Comparison of ENCODE assay signal across 8 cellular contexts in the genomic region with DNA sequence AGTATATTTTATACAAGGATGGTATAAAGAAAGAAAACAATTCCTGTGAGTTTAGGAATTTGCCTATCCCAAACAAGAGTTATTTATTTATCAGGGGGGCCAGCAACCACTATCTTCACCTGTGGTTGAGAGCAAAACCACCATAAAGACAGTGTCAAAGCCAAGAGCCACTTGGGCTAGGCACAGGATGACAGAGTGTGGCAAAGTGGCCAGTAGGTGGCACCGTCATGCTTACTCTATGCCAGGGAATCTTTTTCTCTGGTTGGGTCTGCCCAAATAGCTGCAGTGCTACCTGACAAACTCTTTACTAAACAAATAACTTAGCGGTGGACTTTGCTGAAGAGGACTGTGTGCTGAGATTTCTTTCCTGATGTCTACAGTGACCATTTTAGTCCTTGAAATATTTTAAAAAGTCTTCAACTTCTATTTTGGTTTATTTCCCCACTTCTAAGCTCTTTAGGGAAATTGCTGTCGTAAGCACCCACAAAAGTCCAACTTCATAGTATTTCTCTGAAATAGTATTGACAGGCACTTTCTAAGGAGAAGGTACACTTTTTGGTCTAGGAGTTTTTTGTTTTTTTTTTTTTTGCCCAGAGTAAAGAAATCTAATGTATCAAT.
A peak's percentile ranks its signal among the peaks of the same experiment; 100 is the strongest.
DNase-seq lines count a peak whose midpoint lies in the region; ATAC-seq and TF ChIP-seq lines count a peak whose summit lies in the region.

No MANE protein-coding gene starts in this region.

- in situ Hi-C loops in GM23248 (cut with MboI): loop anchor here (25.0 kb wide), 1 partner anchor 1122 kb away; no protein-coding TSS in a partner anchor

- no peak overlapping the region for H3K4me3 ChIP-seq in GM06990 (replicated peaks; ENCODE audit: low read depth, low read length)
- no peak overlapping the region for H3K4me3 ChIP-seq in GM23248
- H3K4me3 ChIP-seq in SK-N-SH (ENCODE audit: low read depth in 2 of 2, low read length in 1 of 2): no peak overlapping the region; a peak in 1 of 4 replicates
- H3K4me3 ChIP-seq in cardiac muscle cell: no peak overlapping the region
- H3K4me3 ChIP-seq in psoas muscle: no peak overlapping the region

- H3K79me2 ChIP-seq in GM23248 (ENCODE audit: insufficient read depth): no peaks in the 10 kb centered on the region
- no peaks in the 10 kb centered on the region for H3K79me2 ChIP-seq in SK-N-SH (ENCODE audit: insufficient read depth)

- 46 to 47% methylated on average over 3 of the region's 3 CpGs for WGBS in GM23248 (ENCODE audit: low coverage in 1 of 2, low lambda C conversion rate in 2 of 2, missing lambda C conversion rate in 2 of 2), 2 experiments
- WGBS in SK-N-SH (ENCODE audit: low lambda C conversion rate): 44% methylated on average over 3 of the region's 3 CpGs
- 50 to 67% (median 58%) methylated on average over 3 of the region's 3 CpGs for WGBS in psoas muscle, 3 donors

- no peak overlapping the region for H2AFZ ChIP-seq in GM23248
- no peak overlapping the region for H2AFZ ChIP-seq in SK-N-SH (ENCODE audit: low read depth)

- DNase-seq in GM06990 (ENCODE audit: extremely low read depth, insufficient read length) (peak; percentile 27), GM23248 (peak; percentile 68), LHCN-M2 (ENCODE audit: low read depth) (peak; percentile 52), SK-N-SH (peak; percentile 46), cardiac muscle cell (ENCODE audit: low read depth in 1 of 2, low spot score in 1 of 2) (peak; percentile 80 to 83), psoas muscle (peak; percentile 50 to 67), 8988T (no peak)

- H3K4me1 ChIP-seq in GM23248 (ENCODE audit: insufficient read depth) (peaks cover 11% of the 10 kb centered on the region; the same call in 1 of the 2 replicates), SK-N-SH (ENCODE audit: control insufficient read depth in 1 of 2, insufficient read depth in 2 of 2, low read depth in 1 of 2, low read length in 1 of 2) (peaks cover 0 to 4% of the 10 kb centered on the region in 2 experiments; a peak in 1 of 4 replicates), cardiac muscle cell (ENCODE audit: low read depth) (peaks cover 8% of the 10 kb centered on the region), psoas muscle (no peaks in the 10 kb centered on the region)

- CTCF ChIA-PET in SK-N-SH (lab: Yijun Ruan, JAX): interaction anchor here (0.6 to 4.4 kb wide), 43 partner anchors 9 to 1399 kb away, joined by 3 to 29 read pairs (median 4); no protein-coding TSS in a partner anchor

- H3K27me3 Mint-ChIP-seq in activated naive CD4-positive, alpha-beta T cell treated with anti-CD3 and anti-CD28 coated beads, Interleukin-2, amount 50 U/mL, for 24 hours: no peaks in the 10 kb centered on the region

- H3K27ac Mint-ChIP-seq in activated naive CD4-positive, alpha-beta T cell treated with anti-CD3 and anti-CD28 coated beads, Interleukin-2, amount 50 U/mL, for 24 hours: peak overlapping the region; percentile 79

- ATAC-seq in psoas muscle: peak; percentile 62 to 93 (median 82)

- H3K9me2 ChIP-seq in GM23248 (ENCODE audit: insufficient read depth): no peaks in the 10 kb centered on the region
- no peaks in the 10 kb centered on the region for H3K9me2 ChIP-seq in SK-N-SH

- no peaks in the 10 kb centered on the region for H3K4me1 Mint-ChIP-seq in activated naive CD4-positive, alpha-beta T cell treated with anti-CD3 and anti-CD28 coated beads, Interleukin-2, amount 50 U/mL, for 24 hours

- H4K20me1 ChIP-seq in GM23248 (ENCODE audit: insufficient read depth) (no peaks in the 10 kb centered on the region), SK-N-SH (ENCODE audit: insufficient read depth) (no peaks in the 10 kb centered on the region)

- H3K36me3 ChIP-seq in GM06990 (ENCODE audit: control insufficient read depth, insufficient read depth, low read length) (no peaks in the 10 kb centered on the region), GM23248 (ENCODE audit: low read depth) (no peaks in the 10 kb centered on the region), SK-N-SH (replicated peaks in 1 of 2; ENCODE audit: control insufficient read depth in 1 of 2, insufficient read depth in 2 of 2, low read length in 1 of 2) (peaks cover 0 to 4% of the 10 kb centered on the region in 2 experiments), cardiac muscle cell (no peaks in the 10 kb centered on the region), psoas muscle (ENCODE audit: insufficient read depth in 1 of 2, low read depth in 1 of 2) (peaks cover 0 to 20% of the 10 kb centered on the region in 2 donors)

- TF ChIP-seq EP300 in SK-N-SH (IDR thresholded peaks at IDR 0.05; ENCODE audit: borderline replicate concordance in 1 of 2, low read depth in 1 of 2, low read length in 1 of 2): no peak

- H3K4me2 ChIP-seq in GM23248 (ENCODE audit: unreplicated experiment) (no peak overlapping the region), SK-N-SH (no peak overlapping the region)

- H3K27me3 ChIP-seq in GM06990 (replicated peaks; ENCODE audit: control insufficient read depth, insufficient read depth, low read length) (no peaks in the 10 kb centered on the region), GM23248 (replicated peaks; ENCODE audit: insufficient read depth) (no peaks in the 10 kb centered on the region), SK-N-SH (ENCODE audit: insufficient read depth) (no peaks in the 10 kb centered on the region), cardiac muscle cell (no peaks in the 10 kb centered on the region), psoas muscle (ENCODE audit: insufficient read depth in 3 of 3, low read length in 2 of 3) (no peaks in the 10 kb centered on the region)

- H3K9ac ChIP-seq in GM23248 (no peak overlapping the region), SK-N-SH (no peak overlapping the region)

- no peaks in the 10 kb centered on the region for H3K9me3 Mint-ChIP-seq in activated naive CD4-positive, alpha-beta T cell treated with anti-CD3 and anti-CD28 coated beads, Interleukin-2, amount 50 U/mL, for 24 hours

- intact Hi-C loops in psoas muscle (cut with DNase I): no loop called here

- POLR2A ChIA-PET in SK-N-SH (lab: Yijun Ruan, JAX): interaction anchor here (0.6 to 1.2 kb wide), 2 partner anchors 344 to 492 kb away, joined by 3 read pairs; no protein-coding TSS in a partner anchor

- TF ChIP-seq CTCF in GM06990 (IDR thresholded peaks at IDR 0.05; ENCODE audit: insufficient read depth, low read length, poor library complexity, severe bottlenecking) (peak; percentile 87), SK-N-SH (IDR thresholded peaks at IDR 0.05) (peak; percentile 90), cardiac muscle cell (IDR thresholded peaks at IDR 0.05; ENCODE audit: low read depth, low read length) (peak; percentile 85), psoas muscle (IDR thresholded peaks at IDR 0.05) (peak; percentile 68)

- H3F3A ChIP-seq in GM23248 (ENCODE audit: insufficient read depth): peaks cover 5% of the 10 kb centered on the region
- H3F3A ChIP-seq in SK-N-SH (replicated peaks; ENCODE audit: insufficient read depth): no peaks in the 10 kb centered on the region

- H3K9me3 ChIP-seq in GM23248 (ENCODE audit: low read depth): no peaks in the 10 kb centered on the region
- H3K9me3 ChIP-seq in SK-N-SH: no peaks in the 10 kb centered on the region
- no peaks in the 10 kb centered on the region for H3K9me3 ChIP-seq in cardiac muscle cell (ENCODE audit: low read depth)
- no peaks in the 10 kb centered on the region for H3K9me3 ChIP-seq in psoas muscle

- TF ChIP-seq RAD21 in SK-N-SH (IDR thresholded peaks at IDR 0.05; ENCODE audit: low read length): peak; percentile 88

- H3K27ac ChIP-seq in GM23248: no peak overlapping the region
- H3K27ac ChIP-seq in SK-N-SH (ENCODE audit: low read depth in 2 of 2, low read length in 1 of 2): no peak overlapping the region
- H3K27ac ChIP-seq in cardiac muscle cell: no peak overlapping the region
- no peak overlapping the region for H3K27ac ChIP-seq in psoas muscle

- H3K36me3 Mint-ChIP-seq in activated naive CD4-positive, alpha-beta T cell treated with anti-CD3 and anti-CD28 coated beads, Interleukin-2, amount 50 U/mL, for 24 hours: peaks cover 9% of the 10 kb centered on the region

- H3K4me3 Mint-ChIP-seq in activated naive CD4-positive, alpha-beta T cell treated with anti-CD3 and anti-CD28 coated beads, Interleukin-2, amount 50 U/mL, for 24 hours: no peak overlapping the region

TF ChIP-seq in SK-N-SH, 30 proteins besides CTCF, POLR2A, EP300 and RAD21:
- TF ChIP-seq, protein P1, sequence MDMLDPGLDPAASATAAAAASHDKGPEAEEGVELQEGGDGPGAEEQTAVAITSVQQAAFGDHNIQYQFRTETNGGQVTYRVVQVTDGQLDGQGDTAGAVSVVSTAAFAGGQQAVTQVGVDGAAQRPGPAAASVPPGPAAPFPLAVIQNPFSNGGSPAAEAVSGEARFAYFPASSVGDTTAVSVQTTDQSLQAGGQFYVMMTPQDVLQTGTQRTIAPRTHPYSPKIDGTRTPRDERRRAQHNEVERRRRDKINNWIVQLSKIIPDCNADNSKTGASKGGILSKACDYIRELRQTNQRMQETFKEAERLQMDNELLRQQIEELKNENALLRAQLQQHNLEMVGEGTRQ (IDR thresholded peaks at IDR 0.05; ENCODE audit: borderline replicate concordance, low read depth, low read length): no peak
- TF ChIP-seq SMC3 (IDR thresholded peaks at IDR 0.05; ENCODE audit: low read depth, low read length): peak; percentile 77
TF ChIP-seq in SK-N-SH: peak in this region for 1.
